Comparison of ENCODE assay signal across 17 cellular contexts in the genomic region with DNA sequence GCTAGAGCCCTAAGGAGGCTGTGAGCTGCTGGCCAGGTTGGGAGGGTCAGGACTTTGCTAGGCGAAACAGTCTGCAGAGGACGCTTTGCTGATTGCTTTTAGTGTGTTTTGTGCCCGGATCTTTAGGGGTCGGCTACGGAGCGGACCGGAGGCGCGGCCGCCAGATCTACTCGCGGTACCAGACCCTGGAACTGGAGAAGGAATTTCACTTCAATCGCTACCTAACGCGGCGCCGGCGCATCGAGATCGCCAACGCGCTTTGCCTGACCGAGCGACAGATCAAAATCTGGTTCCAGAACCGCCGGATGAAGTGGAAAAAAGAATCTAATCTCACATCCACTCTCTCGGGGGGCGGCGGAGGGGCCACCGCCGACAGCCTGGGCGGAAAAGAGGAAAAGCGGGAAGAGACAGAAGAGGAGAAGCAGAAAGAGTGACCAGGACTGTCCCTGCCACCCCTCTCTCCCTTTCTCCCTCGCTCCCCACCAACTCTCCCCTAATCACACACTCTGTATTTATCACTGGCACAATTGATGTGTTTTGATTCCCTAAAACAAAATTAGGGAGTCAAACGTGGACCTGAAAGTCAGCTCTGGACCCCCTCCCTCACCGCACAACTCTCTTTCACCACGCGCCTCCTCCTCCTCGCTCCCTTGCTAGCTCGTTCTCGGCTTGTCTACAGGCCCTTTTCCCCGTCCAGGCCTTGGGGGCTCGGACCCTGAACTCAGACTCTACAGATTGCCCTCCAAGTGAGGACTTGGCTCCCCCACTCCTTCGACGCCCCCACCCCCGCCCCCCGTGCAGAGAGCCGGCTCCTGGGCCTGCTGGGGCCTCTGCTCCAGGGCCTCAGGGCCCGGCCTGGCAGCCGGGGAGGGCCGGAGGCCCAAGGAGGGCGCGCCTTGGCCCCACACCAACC. TPM values are rescaled to one million over a fixed set of nuclear protein-coding genes. Genes with fewer than 3 reads are reported as not detected.
DNase-seq lines count a peak whose midpoint lies in the region; ATAC-seq and TF ChIP-seq lines count a peak whose summit lies in the region.
"Had no signal": no experiment of that assay in that cellular context is flagged by ENCODE, and none has a peak within 500 bp of the region (broad histone marks: within the 10 kb centered on the region; RNA-seq: fewer than 3 reads in every experiment).

No MANE protein-coding gene starts in this region.

- peak overlapping the region; percentile 50 to 90 for H3K18ac ChIP-seq in mesenchymal stem cell (ENCODE audit: low read depth in 1 of 2, low read length in 2 of 2)

- H2AK5ac ChIP-seq in mesenchymal stem cell (ENCODE audit: low read length, severe bottlenecking): peak overlapping the region; percentile 96

- H3K27me3 ChIP-seq in mesenchymal stem cell (ENCODE audit: control insufficient read depth in 1 of 2, insufficient read depth in 1 of 2, low read length in 2 of 2) (peaks cover 0 to 3% of the 10 kb centered on the region in 2 experiments), subcutaneous abdominal adipose tissue (ENCODE audit: control insufficient read depth in 5 of 5, insufficient read depth in 4 of 5, low read length in 5 of 5) (peaks cover 0 to 56% (median 12%) of the 10 kb centered on the region in 5 donors), MM.1S (replicated peaks; ENCODE audit: insufficient read depth, low read length) (peaks cover 98% of the 10 kb centered on the region)
- peaks cover 78% of the 10 kb centered on the region for H3K27me3 ChIP-seq in CD8-positive, alpha-beta memory T cell (ENCODE audit: insufficient read depth, low read length, poor library complexity, severe bottlenecking)

- H2BK5ac ChIP-seq in mesenchymal stem cell (ENCODE audit: low read depth, low read length, poor library complexity, severe bottlenecking): peak overlapping the region; percentile 83

- peak overlapping the region in 1 of 2 experiments; percentile 40 for H3K23ac ChIP-seq in mesenchymal stem cell (ENCODE audit: low read length in 2 of 2)

- H3K27ac Mint-ChIP-seq in CD8-positive, alpha-beta memory T cell: peak overlapping the region in 2 of 8 donors; percentile 35 to 69
- no peak overlapping the region for H3K27ac Mint-ChIP-seq in natural killer cell treated with Interleukin-12 subunit alpha and Interleukin-12 subunit beta and Interleukin-15 and Interleukin-18, amount 100 ng/mL, for 72 hours
- H3K27ac Mint-ChIP-seq: CD8-positive, alpha-beta T cell; dendritic cell treated with granulocyte-macrophage colony-stimulating factor and Interleukin-4, amounts not matched to agents 40 ng/mL and 50 ng/mL, for 4 days; memory B cell had no signal

- H2BK120ac ChIP-seq in mesenchymal stem cell (ENCODE audit: low read depth, low read length): peak overlapping the region; percentile 97

- H3K36me3 ChIP-seq in HEK293 (ENCODE audit: control insufficient read depth in 2 of 2, insufficient read depth in 1 of 2, low read length in 2 of 2): peaks cover 4 to 13% of the 10 kb centered on the region in 2 experiments; a peak in 2 of 3 replicates
- H3K36me3 ChIP-seq in mesenchymal stem cell (ENCODE audit: control insufficient read depth in 1 of 2, insufficient read depth in 2 of 2, low read depth in 1 of 2, low read length in 2 of 2): peaks cover 7 to 23% of the 10 kb centered on the region in 2 experiments
- H3K36me3 ChIP-seq in subcutaneous abdominal adipose tissue (ENCODE audit: control insufficient read depth in 5 of 5, insufficient read depth in 5 of 5, low read length in 5 of 5): no peaks in the 10 kb centered on the region
- H3K36me3 ChIP-seq in MM.1S (replicated peaks; ENCODE audit: insufficient read depth, low read length): no peaks in the 10 kb centered on the region
- H3K36me3 ChIP-seq in CD8-positive, alpha-beta memory T cell (ENCODE audit: insufficient read depth, low read length): no peaks in the 10 kb centered on the region
- H3K36me3 ChIP-seq: prostate gland had no signal

- POLR2A ChIA-PET in HEK293 (lab: Yijun Ruan, JAX): interaction anchor here (1.0 to 5.0 kb wide), 3 partner anchors 13 to 34 kb away, joined by 5 to 26 read pairs (median 22); no protein-coding TSS in a partner anchor
- POLR2A ChIA-PET in CD8-positive, alpha-beta memory T cell (lab: Charles Lee): no interaction called here

- H3K79me1 ChIP-seq in mesenchymal stem cell (replicated peaks; ENCODE audit: low read length, poor library complexity, severe bottlenecking): peaks cover 3% of the 10 kb centered on the region

- WGBS in mesenchymal stem cell: 8% methylated on average over 48 of the region's 53 CpGs

- no peak overlapping the region for H3K4me3 ChIP-seq in HEK293 (ENCODE audit: low read depth, low read length)
- H3K4me3 ChIP-seq in astrocyte of the spinal cord (ENCODE audit: low read depth, low read length): peak overlapping the region; percentile 50
- peak overlapping the region; percentile 57 to 86 for H3K4me3 ChIP-seq in mesenchymal stem cell (ENCODE audit: insufficient read depth in 1 of 2, low read depth in 1 of 2, low read length in 2 of 2)
- H3K4me3 ChIP-seq in subcutaneous abdominal adipose tissue (ENCODE audit: low read depth in 1 of 5, low read length in 5 of 5): peak overlapping the region; percentile 44 to 68 (median 56)
- H3K4me3 ChIP-seq in MM.1S (ENCODE audit: low read length): no peak overlapping the region
- H3K4me3 ChIP-seq in CD8-positive, alpha-beta memory T cell (ENCODE audit: low read length): no peak overlapping the region
- H3K4me3 ChIP-seq: prostate gland had no signal

- no peaks in the 10 kb centered on the region for H3K9me3 ChIP-seq in HEK293 (ENCODE audit: control insufficient read depth, insufficient read depth, low read depth, low read length)
- no peaks in the 10 kb centered on the region for H3K9me3 ChIP-seq in mesenchymal stem cell (ENCODE audit: control insufficient read depth, low read length)
- no peaks in the 10 kb centered on the region for H3K9me3 ChIP-seq in subcutaneous abdominal adipose tissue (ENCODE audit: control insufficient read depth in 5 of 5, low read length in 5 of 5)
- H3K9me3 ChIP-seq in MM.1S (replicated peaks; ENCODE audit: insufficient read depth, low read length): no peaks in the 10 kb centered on the region
- no peaks in the 10 kb centered on the region for H3K9me3 ChIP-seq in CD8-positive, alpha-beta memory T cell (ENCODE audit: low read length)
- H3K9me3 ChIP-seq: prostate gland had no signal

- H3K4ac ChIP-seq in mesenchymal stem cell (ENCODE audit: low read depth in 1 of 2, low read length in 2 of 2): peak overlapping the region; percentile 57 to 92

- no peaks in the 10 kb centered on the region for H3K9me2 ChIP-seq in MM.1S (replicated peaks; ENCODE audit: insufficient read depth, low read length)

- peaks cover 40% of the 10 kb centered on the region for H3K4me1 ChIP-seq in HEK293 (ENCODE audit: control insufficient read depth, insufficient read depth, low read length)
- H3K4me1 ChIP-seq in mesenchymal stem cell (ENCODE audit: control insufficient read depth, insufficient read depth, low read depth, low read length): peaks cover 41% of the 10 kb centered on the region
- H3K4me1 ChIP-seq in subcutaneous abdominal adipose tissue (ENCODE audit: control insufficient read depth in 5 of 5, insufficient read depth in 5 of 5, low read length in 5 of 5): peaks cover 4 to 90% (median 85%) of the 10 kb centered on the region in 5 donors
- no peaks in the 10 kb centered on the region for H3K4me1 ChIP-seq in MM.1S (ENCODE audit: low read length)
- H3K4me1 ChIP-seq in CD8-positive, alpha-beta memory T cell (ENCODE audit: insufficient read depth, low read length): peaks cover 20% of the 10 kb centered on the region

- CTCF ChIA-PET in HEK293 (lab: Yijun Ruan, JAX): interaction anchor here (0.5 to 5.4 kb wide), 9 partner anchors 22 to 323 kb away, joined by 3 to 109 read pairs (median 21); partner anchors contain the start of genes HOXC10 and SMUG1
- CTCF ChIA-PET in CD8-positive, alpha-beta memory T cell (lab: Charles Lee): interaction anchor here (3.8 to 6.1 kb wide), 2 partner anchors 161 to 171 kb away, joined by 56 to 73 read pairs; partner anchors contain the start of gene SMUG1

- TF ChIP-seq CTCF in HEK293 (tag by site-specific recombination; IDR thresholded peaks at IDR 0.05): no peak
- TF ChIP-seq CTCF in astrocyte of the spinal cord (IDR thresholded peaks at IDR 0.05; ENCODE audit: low read depth, low read length): no peak
- no peak for TF ChIP-seq CTCF in MM.1S (IDR thresholded peaks at IDR 0.05; ENCODE audit: low read length)

- H3K4me1 Mint-ChIP-seq in CD8-positive, alpha-beta memory T cell: peaks cover 26 to 36% (median 29%) of the 10 kb centered on the region in 3 donors
- H3K4me1 Mint-ChIP-seq in natural killer cell treated with Interleukin-12 subunit alpha and Interleukin-12 subunit beta and Interleukin-15 and Interleukin-18, amount 100 ng/mL, for 72 hours (ENCODE audit: low read depth in 2 of 2): peaks cover 14 to 15% of the 10 kb centered on the region in 2 donors

- H3K9ac ChIP-seq in mesenchymal stem cell (ENCODE audit: low read length) (peak overlapping the region; percentile 96), subcutaneous abdominal adipose tissue (ENCODE audit: low read length in 5 of 5) (peak overlapping the region; percentile 35 to 88 (median 56)), MM.1S (ENCODE audit: low read length) (no peak overlapping the region)

- H3K4me2 ChIP-seq in mesenchymal stem cell (ENCODE audit: low read length, poor library complexity, severe bottlenecking) (peak overlapping the region; percentile 86), MM.1S (ENCODE audit: low read depth, low read length) (no peak overlapping the region)

- H3K27me3 Mint-ChIP-seq in CD8-positive, alpha-beta memory T cell: peaks cover 67 to 84% of the 10 kb centered on the region in 2 donors
- H3K27me3 Mint-ChIP-seq in natural killer cell treated with Interleukin-12 subunit alpha and Interleukin-12 subunit beta and Interleukin-15 and Interleukin-18, amount 100 ng/mL, for 72 hours: peaks cover 51 to 74% of the 10 kb centered on the region in 2 donors

- H2AFZ ChIP-seq in mesenchymal stem cell (ENCODE audit: low read depth, low read length) (no peak overlapping the region), MM.1S (ENCODE audit: low read length) (no peak overlapping the region)

- peak overlapping the region; percentile 78 for H4K91ac ChIP-seq in mesenchymal stem cell (ENCODE audit: low read length)

- peak overlapping the region; percentile 28; the same call in 1 of the 2 replicates for H3K27ac ChIP-seq in HEK293 (ENCODE audit: extremely low read depth, low read depth, low read length)
- H3K27ac ChIP-seq in mesenchymal stem cell (ENCODE audit: low read length, poor library complexity, severe bottlenecking): peak overlapping the region; percentile 70
- H3K27ac ChIP-seq in subcutaneous abdominal adipose tissue (ENCODE audit: low read depth, low read length): peak overlapping the region; percentile 93
- H3K27ac ChIP-seq in MM.1S (ENCODE audit: low read length): no peak overlapping the region
- H3K27ac ChIP-seq in CD8-positive, alpha-beta memory T cell (ENCODE audit: low read depth, low read length): no peak overlapping the region
- H3K27ac ChIP-seq: prostate gland had no signal

- peak overlapping the region; percentile 80 for H2BK15ac ChIP-seq in mesenchymal stem cell (ENCODE audit: low read depth, poor library complexity, severe bottlenecking)

- DNase-seq in astrocyte of the spinal cord (ENCODE audit: low read depth, low spot score) (no peak), mesenchymal stem cell (peak; percentile 56), MM.1S (no peak)
- no peak for DNase-seq in CD8-positive, alpha-beta memory T cell
- no peak for DNase-seq in natural killer cell treated with Interleukin-12 subunit alpha and Interleukin-12 subunit beta and Interleukin-15 and Interleukin-18, amount 100 ng/mL, for 72 hours (ENCODE audit: low spot score)
- DNase-seq: aorta; CD8-positive, alpha-beta T cell; GOT3; KBM-7; NCI-H1436 treated with DMSO at 0.1 percent for 48 hours; stimulated activated CD4-positive, alpha-beta T cell treated with anti-CD3 and anti-CD28 coated beads, Interleukin-2, amount 100 ng/mL, for 48 hours; T-helper 1 cell had no signal

- no peaks in the 10 kb centered on the region for H3K79me2 ChIP-seq in MM.1S (ENCODE audit: low read length)

- H3K9me3 Mint-ChIP-seq in CD8-positive, alpha-beta memory T cell: peaks cover 0 to 8% (median 2%) of the 10 kb centered on the region in 5 donors
- no peaks in the 10 kb centered on the region for H3K9me3 Mint-ChIP-seq in natural killer cell treated with Interleukin-12 subunit alpha and Interleukin-12 subunit beta and Interleukin-15 and Interleukin-18, amount 100 ng/mL, for 72 hours
- H3K9me3 Mint-ChIP-seq: CD8-positive, alpha-beta T cell had no signal

- ATAC-seq in natural killer cell treated with Interleukin-12 subunit alpha and Interleukin-12 subunit beta and Interleukin-15 and Interleukin-18, amount 100 ng/mL, for 72 hours: no peak
- ATAC-seq: CD8-positive, alpha-beta T cell had no signal

- H2BK12ac ChIP-seq in mesenchymal stem cell (ENCODE audit: low read length in 2 of 2): peak overlapping the region; percentile 6 to 74

- peak overlapping the region in 3 of 7 donors; percentile 3 to 59 (median 20) for H3K4me3 Mint-ChIP-seq in CD8-positive, alpha-beta memory T cell
- no peak overlapping the region for H3K4me3 Mint-ChIP-seq in natural killer cell treated with Interleukin-12 subunit alpha and Interleukin-12 subunit beta and Interleukin-15 and Interleukin-18, amount 100 ng/mL, for 72 hours
- H3K4me3 Mint-ChIP-seq: CD8-positive, alpha-beta T cell; dendritic cell treated with granulocyte-macrophage colony-stimulating factor and Interleukin-4, amounts not matched to agents 40 ng/mL and 50 ng/mL, for 4 days; memory B cell had no signal

- peak overlapping the region in 1 of 2 experiments; percentile 85 for H3K14ac ChIP-seq in mesenchymal stem cell (ENCODE audit: low read length in 2 of 2)

- in situ Hi-C loops in astrocyte of the spinal cord (cut with HindIII; ENCODE audit: low sequenced_read_pairs): no loop called here

- no peaks in the 10 kb centered on the region for H3F3A ChIP-seq in MM.1S (ENCODE audit: insufficient read depth, low read length)

- no peaks in the 10 kb centered on the region for H3K36me3 Mint-ChIP-seq in CD8-positive, alpha-beta memory T cell
- H3K36me3 Mint-ChIP-seq in natural killer cell treated with Interleukin-12 subunit alpha and Interleukin-12 subunit beta and Interleukin-15 and Interleukin-18, amount 100 ng/mL, for 72 hours: no peaks in the 10 kb centered on the region
- H3K36me3 Mint-ChIP-seq: CD8-positive, alpha-beta T cell; memory B cell had no signal

- peak overlapping the region; percentile 84 for H4K8ac ChIP-seq in mesenchymal stem cell (ENCODE audit: low read length)

- H4K20me1 ChIP-seq in MM.1S (ENCODE audit: insufficient read depth, low read length): no peaks in the 10 kb centered on the region

RNA-seq across cellular contexts. Expression of gene HOXC6, which starts 1.5 kb away (rescaled TPM):
- polyA plus RNA-seq in mesenchymal stem cell (2013, experiment 1 of 2): 49.1 TPM
- polyA plus RNA-seq in mesenchymal stem cell (2013, experiment 2 of 2): 49.1 TPM
- not detected for total RNA-seq in CD8-positive, alpha-beta memory T cell
- not detected for polyA plus RNA-seq in CD8-positive, alpha-beta memory T cell
- total RNA-seq in natural killer cell treated with Interleukin-12 subunit alpha and Interleukin-12 subunit beta and Interleukin-15 and Interleukin-18, amount 100 ng/mL, for 72 hours: not detected
- total RNA-seq: CD8-positive, alpha-beta T cell had no signal

RNA-seq across cellular contexts. Expression of gene HOXC5, which starts 3.1 kb away (rescaled TPM):
- polyA plus RNA-seq in mesenchymal stem cell (2013, experiment 1 of 2): 0.30 TPM
- 0.27 TPM for polyA plus RNA-seq in mesenchymal stem cell (2013, experiment 2 of 2)
- not detected for total RNA-seq in CD8-positive, alpha-beta memory T cell
- not detected for polyA plus RNA-seq in CD8-positive, alpha-beta memory T cell
- total RNA-seq in natural killer cell treated with Interleukin-12 subunit alpha and Interleukin-12 subunit beta and Interleukin-15 and Interleukin-18, amount 100 ng/mL, for 72 hours: not detected
- total RNA-seq: CD8-positive, alpha-beta T cell had no signal
- polyA plus RNA-seq: aorta had no signal

RNA-seq across cellular contexts. Expression of gene HOXC8, which starts 21.0 kb away (rescaled TPM):
- 66.4 TPM for polyA plus RNA-seq in mesenchymal stem cell (2013, experiment 1 of 2)
- 67.1 TPM for polyA plus RNA-seq in mesenchymal stem cell (2013, experiment 2 of 2)
- not detected for total RNA-seq in CD8-positive, alpha-beta memory T cell
- not detected for polyA plus RNA-seq in CD8-positive, alpha-beta memory T cell
- not detected for total RNA-seq in natural killer cell treated with Interleukin-12 subunit alpha and Interleukin-12 subunit beta and Interleukin-15 and Interleukin-18, amount 100 ng/mL, for 72 hours
- total RNA-seq: CD8-positive, alpha-beta T cell had no signal

RNA-seq across cellular contexts. Expression of gene HOXC4, which starts 23.9 kb away (rescaled TPM):
- 6.4 TPM for polyA plus RNA-seq in mesenchymal stem cell (2013, experiment 1 of 2)
- polyA plus RNA-seq in mesenchymal stem cell (2013, experiment 2 of 2): 7.0 TPM
- 1 to 10 TPM; 1.3 to 1.4 TPM for total RNA-seq in CD8-positive, alpha-beta memory T cell
- polyA plus RNA-seq in CD8-positive, alpha-beta memory T cell: 0.37 TPM
- 1 to 10 TPM; 1.3 to 2.3 TPM for total RNA-seq in natural killer cell treated with Interleukin-12 subunit alpha and Interleukin-12 subunit beta and Interleukin-15 and Interleukin-18, amount 100 ng/mL, for 72 hours

RNA-seq across cellular contexts. Expression of gene HOXC9, which starts 29.8 kb away (rescaled TPM):
- polyA plus RNA-seq in mesenchymal stem cell (2013, experiment 1 of 2): 18.0 TPM
- 18.5 TPM for polyA plus RNA-seq in mesenchymal stem cell (2013, experiment 2 of 2)
- not detected for total RNA-seq in CD8-positive, alpha-beta memory T cell
- not detected for polyA plus RNA-seq in CD8-positive, alpha-beta memory T cell
- not detected for total RNA-seq in natural killer cell treated with Interleukin-12 subunit alpha and Interleukin-12 subunit beta and Interleukin-15 and Interleukin-18, amount 100 ng/mL, for 72 hours
- total RNA-seq: CD8-positive, alpha-beta T cell had no signal

Comparison
In these comparisons a context has a peak if more than half of its experiments do, and no peak if none do; other contexts are left out.
1. H3K27ac ChIP-seq: peak in HEK293 (single experiment), mesenchymal stem cell (single experiment) and subcutaneous abdominal adipose tissue (single experiment); none in MM.1S (single experiment) and CD8-positive, alpha-beta memory T cell (single experiment).
2. H3K4me3 ChIP-seq: peak in astrocyte of the spinal cord (single experiment), mesenchymal stem cell (2 of 2) and subcutaneous abdominal adipose tissue (5 of 5); none in HEK293 (single experiment), MM.1S (single experiment) and CD8-positive, alpha-beta memory T cell (single experiment).